In genomic region chr17:77426676-77427386, GRCh38 we compare ENCODE assay signal across 11 cellular contexts.
DNase-seq lines count a peak whose midpoint lies in the region; ATAC-seq, FAIRE-seq and TF ChIP-seq lines count a peak whose summit lies in the region.
"Had no signal": no experiment of that assay in that cellular context is flagged by ENCODE, and none has a peak within 500 bp of the region (broad histone marks: within the 10 kb centered on the region; RNA-seq: fewer than 3 reads in every experiment).

No MANE protein-coding gene starts in this region.

- H3K4me2 ChIP-seq in K562 (ENCODE audit: insufficient read depth, low read length) (peak overlapping the region; percentile 6), mesendoderm (ENCODE audit: low read length) (no peak overlapping the region)

- H3K36me3 ChIP-seq in K562 (ENCODE audit: control insufficient read depth, insufficient read depth, low read length): peaks cover 5% of the 10 kb centered on the region; the same call in 1 of the 3 replicates
- no peaks in the 10 kb centered on the region for H3K36me3 ChIP-seq in mesendoderm (ENCODE audit: control insufficient read depth, insufficient read depth, low read length)
- H3K36me3 ChIP-seq in thyroid gland: no peaks in the 10 kb centered on the region

- peaks cover 3% of the 10 kb centered on the region for H3K9me1 ChIP-seq in K562 (ENCODE audit: control insufficient read depth, insufficient read depth, low read length)

- H3K4me3 ChIP-seq in K562: no peak overlapping the region
- H3K4me3 ChIP-seq in mesendoderm (ENCODE audit: low read length): no peak overlapping the region
- H3K4me3 ChIP-seq in thyroid gland (replicated peaks in 1 of 3): no peak overlapping the region

- in situ Hi-C loops in K562 (cut with MboI): loop anchor here (5.0 kb wide), 1 partner anchor 65 kb away; no protein-coding TSS in a partner anchor

- no peak overlapping the region for H3K23ac ChIP-seq in mesendoderm (ENCODE audit: low read length)

- no peak overlapping the region for H2BK120ac ChIP-seq in mesendoderm (ENCODE audit: low read depth, low read length)

- no peak for DNase-seq in T-helper 1 cell
- DNase-seq in K562 (ENCODE audit: extremely low read depth in 1 of 4, low spot score in 3 of 4): peak in 2 of 4 experiments; percentile 47 to 53
- DNase-seq in mesendoderm: no peak
- no peak for DNase-seq in thyroid gland
- DNase-seq in NCI-H146 treated with DMSO at 0.1 percent for 48 hours (lab: John Stamatoyannopoulos, UW; ENCODE audit: unreplicated experiment): no peak
- no peak for DNase-seq in medulla oblongata (ENCODE audit: extremely low spot score)
- DNase-seq: NCI-H510A treated with DMSO at 0.1 percent for 48 hours; stimulated activated CD4-positive, alpha-beta T cell treated with anti-CD3 and anti-CD28 coated beads, Interleukin-4, amount 100 ng/mL, for 24 hours had no signal

- H3K79me2 ChIP-seq in K562 (ENCODE audit: control insufficient read depth, insufficient read depth, low read length): peaks cover 48% of the 10 kb centered on the region
- peaks cover 23% of the 10 kb centered on the region for H3K79me2 ChIP-seq in mesendoderm (ENCODE audit: control insufficient read depth, insufficient read depth, low read length)

- H4K5ac ChIP-seq in mesendoderm (ENCODE audit: low read length): no peak overlapping the region

- no peak overlapping the region for H2AFZ ChIP-seq in K562 (ENCODE audit: low read depth, low read length)

- 53% methylated on average over 11 of the region's 11 CpGs for WGBS in K562 (ENCODE audit: insufficient coverage, low coverage, missing lambda C conversion rate)
- WGBS in mesendoderm (ENCODE audit: extremely low coverage, insufficient coverage, low lambda C conversion rate): no CpG with 5 or more reads among the region's 11 CpGs
- WGBS in thyroid gland, 2 donors: 83 to 89% methylated on average over 11 of the region's 11 CpGs

- peaks cover 43% of the 10 kb centered on the region for H3K79me1 ChIP-seq in mesendoderm (ENCODE audit: low read length)

- H4K20me1 ChIP-seq in K562 (replicated peaks; ENCODE audit: control insufficient read depth, insufficient read depth, low read length): peaks cover 64% of the 10 kb centered on the region

- H3K56ac ChIP-seq in mesendoderm (ENCODE audit: low read length): no peak overlapping the region

- TF ChIP-seq POLR2A in K562 (conservative IDR thresholded peaks at IDR 0.05) (no peak), thyroid gland (IDR thresholded peaks at IDR 0.05) (no peak)

- H3K9me3 ChIP-seq in K562 (replicated peaks; ENCODE audit: control insufficient read depth, insufficient read depth, low read depth, low read length) (no peaks in the 10 kb centered on the region), thyroid gland (no peaks in the 10 kb centered on the region)

- no peak for TF ChIP-seq RAD21 in K562 (CRISPR knock-in tag; conservative IDR thresholded peaks at IDR 0.05 in 1 of 2, IDR thresholded peaks at IDR 0.05 in 1 of 2)

- H3K9ac ChIP-seq in K562 (ENCODE audit: insufficient read depth in 1 of 2, low read depth in 2 of 2, low read length in 2 of 2): 0 out of 4 replicates have a peak overlapping the region, but pooled peaks of 1 of the 2 experiments have one; percentile 10
- H3K9ac ChIP-seq in mesendoderm (ENCODE audit: low read length): no peak overlapping the region

- H4K8ac ChIP-seq in mesendoderm (ENCODE audit: low read depth, low read length): no peak overlapping the region

- BruUV-seq in K562 (replicated peaks; lab: Mats Ljungman, UMichigan): no TSS peak

- CTCF ChIA-PET in K562 (lab: Yijun Ruan, JAX; ENCODE audit: low intra/inter-chr PET ratio): no interaction called here

- peak overlapping the region; percentile 32 for H3K18ac ChIP-seq in mesendoderm (ENCODE audit: low read length)

- peak overlapping the region; percentile 38; the same call in 1 of the 3 replicates for H3K27ac ChIP-seq in K562 (ENCODE audit: extremely low read depth, low read depth, low read length)
- H3K27ac ChIP-seq in mesendoderm (ENCODE audit: low read depth, low read length): no peak overlapping the region
- H3K27ac ChIP-seq in thyroid gland: peak overlapping the region; percentile 57 to 85 (median 82)
- H3K27ac ChIP-seq: 22Rv1 had no signal

- H3K4me1 Mint-ChIP-seq in T-helper 1 cell treated with Interleukin-12 subunit alpha and Interleukin-12 subunit beta and Interleukin-4 antibody, amounts not matched to agents 30 μg/mL and 1 μg/mL, for 36 hours (ENCODE audit: low read depth): peaks cover 47% of the 10 kb centered on the region

- peak; percentile 18; the same call in 1 of the 2 replicates for TF ChIP-seq EP300 in K562 (IDR thresholded peaks at IDR 0.05; ENCODE audit: low read length)

- FAIRE-seq in K562 (lab: Jason Lieb, UNC): no peak

- H3K4ac ChIP-seq in mesendoderm (ENCODE audit: low read depth, low read length): no peak overlapping the region

- H3K27me3 Mint-ChIP-seq in T-helper 1 cell treated with Interleukin-12 subunit alpha and Interleukin-12 subunit beta and Interleukin-4 antibody, amounts not matched to agents 30 μg/mL and 1 μg/mL, for 36 hours (ENCODE audit: low read depth): no peaks in the 10 kb centered on the region

- TF ChIP-seq CTCF in K562 (IDR thresholded peaks at IDR 0.05 in 2 of 3, conservative IDR thresholded peaks at IDR 0.05 in 1 of 3; ENCODE audit: insufficient read depth in 2 of 3, low read depth in 1 of 3, low read length in 3 of 3) (no peak), thyroid gland (IDR thresholded peaks at IDR 0.05) (no peak)

- POLR2A ChIA-PET in K562 (lab: Yijun Ruan, JAX): interaction anchor here (0.6 to 2.0 kb wide), 5 partner anchors 14 to 137 kb away, joined by 3 to 5 read pairs (median 3); no protein-coding TSS in a partner anchor

- ATAC-seq in K562 (peak; percentile 3; the same call in 1 of the 3 replicates), HG03139 (IDR thresholded peaks at IDR 0.05; ENCODE audit: unreplicated experiment) (no peak)

- intact Hi-C loops in K562 (cut with micrococcal nuclease) (loop anchor here (5.0 kb wide), 2 partner anchors 55 to 95 kb away; no protein-coding TSS in a partner anchor), thyroid gland (cut with DNase I) (loop anchor here (2.0 to 5.0 kb wide), 3 partner anchors 45 to 95 kb away; no protein-coding TSS in a partner anchor)

- no peak overlapping the region for H2BK5ac ChIP-seq in mesendoderm (ENCODE audit: low read length)

- no peak overlapping the region for H2BK15ac ChIP-seq in mesendoderm (replicated peaks; ENCODE audit: low read depth)

- H3K36me3 Mint-ChIP-seq in T-helper 1 cell treated with Interleukin-12 subunit alpha and Interleukin-12 subunit beta and Interleukin-4 antibody, amounts not matched to agents 30 μg/mL and 1 μg/mL, for 36 hours (ENCODE audit: low read depth): peaks cover 12% of the 10 kb centered on the region

- H3K9me3 Mint-ChIP-seq in T-helper 1 cell treated with Interleukin-12 subunit alpha and Interleukin-12 subunit beta and Interleukin-4 antibody, amounts not matched to agents 30 μg/mL and 1 μg/mL, for 36 hours: no peaks in the 10 kb centered on the region

- H3K27me3 ChIP-seq in K562 (ENCODE audit: control insufficient read depth in 2 of 2, insufficient read depth in 2 of 2, low read length in 2 of 2) (no peaks in the 10 kb centered on the region), mesendoderm (ENCODE audit: insufficient read depth, low read length, poor library complexity) (no peaks in the 10 kb centered on the region), thyroid gland (no peaks in the 10 kb centered on the region)

- H3K4me3 Mint-ChIP-seq in T-helper 1 cell treated with Interleukin-12 subunit alpha and Interleukin-12 subunit beta and Interleukin-4 antibody, amounts not matched to agents 30 μg/mL and 1 μg/mL, for 36 hours: no peak overlapping the region

- peak overlapping the region; percentile 47 for H3K27ac Mint-ChIP-seq in T-helper 1 cell treated with Interleukin-12 subunit alpha and Interleukin-12 subunit beta and Interleukin-4 antibody, amounts not matched to agents 30 μg/mL and 1 μg/mL, for 36 hours

- H3K4me1 ChIP-seq in K562 (replicated peaks in 1 of 2; ENCODE audit: control insufficient read depth in 2 of 2, insufficient read depth in 2 of 2, low read length in 2 of 2) (peaks cover 37 to 76% of the 10 kb centered on the region in 2 experiments), mesendoderm (ENCODE audit: control insufficient read depth, low read depth, low read length) (peaks cover 7% of the 10 kb centered on the region), thyroid gland (peaks cover 60 to 90% of the 10 kb centered on the region in 2 donors)

- no peak overlapping the region for H2AK5ac ChIP-seq in mesendoderm (ENCODE audit: low read length)

TF ChIP-seq in K562, 482 proteins besides CTCF, POLR2A, EP300 and RAD21 (continues in another document):
- TF ChIP-seq ESRRA (IDR thresholded peaks at IDR 0.05; ENCODE audit: borderline replicate concordance, low read depth) (peak; percentile 11; the same call in 1 of the 2 replicates), RBM25 (IDR thresholded peaks at IDR 0.05; ENCODE audit: low read depth, low read length, severe bottlenecking) (peak; percentile 79), ATF6 (CRISPR knock-in tag; IDR thresholded peaks at IDR 0.05) (0 out of 2 replicates have a peak, but pooled peaks have one; percentile 28), ZBED1 (IDR thresholded peaks at IDR 0.05) (no peak), JUND (IDR thresholded peaks at IDR 0.05; ENCODE audit: borderline replicate concordance, low read depth, low read length) (peak; percentile 15; the same call in 1 of the 2 replicates), JUND (tag; IDR thresholded peaks at IDR 0.05; ENCODE audit: borderline replicate concordance, low read depth, low read length) (no peak; the same call in 2 of the 3 replicates), SMARCA5 (IDR thresholded peaks at IDR 0.05) (peak; percentile 93; the same call in 1 of the 2 replicates), RCOR1 (IDR thresholded peaks at IDR 0.05; ENCODE audit: borderline replicate concordance in 1 of 2, low read depth in 2 of 2, low read length in 2 of 2) (peak; percentile 29 to 85; a peak in 3 of 4 replicates), NR2C2 (CRISPR knock-in tag; IDR thresholded peaks at IDR 0.05) (no peak), NR2C2 (tag; IDR thresholded peaks at IDR 0.05) (0 out of 2 replicates have a peak, but pooled peaks have one; percentile 28)
